Comparison of ENCODE assay signal across 24 cellular contexts in genomic region chr16:57908409-57908987, GRCh38.
"Had no signal": no experiment of that assay in that cellular context is flagged by ENCODE, and none has a peak within 500 bp of the region (broad histone marks: within the 10 kb centered on the region; RNA-seq: fewer than 3 reads in every experiment).

No MANE protein-coding gene starts in this region.

- H3K27me3 ChIP-seq: ovary, upper lobe of left lung had no signal

- H3K9me3 Mint-ChIP-seq: effector memory CD8-positive, alpha-beta T cell; naive thymus-derived CD8-positive, alpha-beta T cell; nephron progenitor cell; stimulated activated naive B cell treated with anti-CD40 and anti-IgM and Interleukin-4, amounts not matched to agents 10 μg/mL and 1 μg/mL and 100 μg/mL, for 72 hours; stimulated activated naive CD8-positive, alpha-beta T cell treated with anti-CD3 and anti-CD28 coated beads, Interleukin-15, Interleukin-2, amounts not matched to agents 100 ng/mL and 50 ng/mL, for 24 hours had no signal

- H3K36me3 Mint-ChIP-seq: naive thymus-derived CD8-positive, alpha-beta T cell; stimulated activated naive B cell treated with anti-CD40 and anti-IgM and Interleukin-4, amounts not matched to agents 10 μg/mL and 1 μg/mL and 100 μg/mL, for 72 hours had no signal

- DNase-seq: colonic mucosa; dermis blood vessel endothelial cell; effector memory CD8-positive, alpha-beta T cell; erythroblast; esophagus squamous epithelium; foreskin melanocyte; hypothalamus; left cardiac atrium; left lung; mesenchymal stem cell; naive thymus-derived CD8-positive, alpha-beta T cell; nephron progenitor cell; occipital lobe; ovary; psoas muscle; right cardiac atrium; spleen; stimulated activated CD4-positive, alpha-beta T cell treated with anti-CD3 and anti-CD28 coated beads, Interleukin-4, amount 100 ng/mL, for 4 hours; stimulated activated naive B cell treated with anti-CD40 and anti-IgM and Interleukin-4, amounts not matched to agents 10 μg/mL and 1 μg/mL and 100 μg/mL, for 72 hours; upper lobe of left lung had no signal

- H3K4me3 ChIP-seq: colonic mucosa, esophagus squamous epithelium, left lung, ovary, psoas muscle, skin epidermis, spleen, thoracic aorta, tibial nerve, upper lobe of left lung had no signal

- H3K27ac ChIP-seq: colonic mucosa, esophagus squamous epithelium, left lung, ovary, psoas muscle, skin epidermis, spleen, thoracic aorta, tibial nerve, upper lobe of left lung had no signal

- H3K4me1 ChIP-seq: colonic mucosa, psoas muscle had no signal

- H3K27ac Mint-ChIP-seq: effector memory CD8-positive, alpha-beta T cell; naive thymus-derived CD8-positive, alpha-beta T cell; nephron progenitor cell; stimulated activated naive B cell treated with anti-CD40 and anti-IgM and Interleukin-4, amounts not matched to agents 10 μg/mL and 1 μg/mL and 100 μg/mL, for 72 hours; stimulated activated naive CD8-positive, alpha-beta T cell treated with anti-CD3 and anti-CD28 coated beads, Interleukin-15, Interleukin-2, amounts not matched to agents 100 ng/mL and 50 ng/mL, for 24 hours had no signal

- ATAC-seq: effector memory CD8-positive, alpha-beta T cell; left cardiac atrium; left lung; naive thymus-derived CD8-positive, alpha-beta T cell; psoas muscle; stimulated activated naive B cell treated with anti-CD40 and anti-IgM and Interleukin-4, amounts not matched to agents 10 μg/mL and 1 μg/mL and 100 μg/mL, for 72 hours had no signal

- H3K36me3 ChIP-seq: colonic mucosa, esophagus squamous epithelium, left lung, ovary, spleen, thoracic aorta, tibial nerve, upper lobe of left lung had no signal

- H3K4me3 Mint-ChIP-seq: effector memory CD8-positive, alpha-beta T cell; naive thymus-derived CD8-positive, alpha-beta T cell; nephron progenitor cell; stimulated activated naive B cell treated with anti-CD40 and anti-IgM and Interleukin-4, amounts not matched to agents 10 μg/mL and 1 μg/mL and 100 μg/mL, for 72 hours; stimulated activated naive CD8-positive, alpha-beta T cell treated with anti-CD3 and anti-CD28 coated beads, Interleukin-15, Interleukin-2, amounts not matched to agents 100 ng/mL and 50 ng/mL, for 24 hours had no signal

- H3K9me3 ChIP-seq: colonic mucosa, esophagus squamous epithelium, left lung, ovary, psoas muscle, spleen, thoracic aorta, tibial nerve, upper lobe of left lung had no signal
